9 cellular contexts compared by ENCODE assay signal in the genomic region with DNA sequence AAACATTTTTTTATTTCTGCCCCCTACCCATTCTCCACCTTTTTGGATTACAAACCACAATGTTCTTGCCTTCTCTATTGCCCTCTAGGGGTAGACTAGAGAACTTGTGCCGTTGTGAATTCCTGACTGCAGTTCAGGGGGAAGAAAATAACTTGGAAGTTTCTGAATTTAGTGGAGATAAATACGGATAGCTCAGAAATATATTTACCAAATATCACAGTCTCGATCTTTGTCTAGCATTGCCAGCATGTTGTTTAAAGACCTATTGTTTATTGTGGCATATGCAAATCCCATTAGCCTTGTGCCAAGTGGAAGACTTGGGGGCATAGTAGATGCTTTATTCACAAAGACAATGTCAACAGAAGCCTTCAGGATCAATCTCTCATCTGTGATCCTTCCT.
DNase-seq lines count a peak whose midpoint lies in the region; ATAC-seq, FAIRE-seq and TF ChIP-seq lines count a peak whose summit lies in the region.
"Had no signal": no experiment of that assay in that cellular context is flagged by ENCODE, and none has a peak within 500 bp of the region (broad histone marks: within the 10 kb centered on the region; RNA-seq: fewer than 3 reads in every experiment).

No MANE protein-coding gene starts in this region.

- no peaks in the 10 kb centered on the region for H4K20me1 ChIP-seq in DOHH2 (ENCODE audit: control insufficient read depth, insufficient read depth, low read depth, low read length)

- H3K36me3 ChIP-seq in DOHH2 (ENCODE audit: control insufficient read depth, low read length) (no peaks in the 10 kb centered on the region), psoas muscle (ENCODE audit: insufficient read depth in 1 of 2, low read depth in 1 of 2) (no peaks in the 10 kb centered on the region)

- no peaks in the 10 kb centered on the region for H3K4me1 Mint-ChIP-seq in endothelial cell (ENCODE audit: unreplicated experiment)

- H3K4me1 ChIP-seq in DOHH2 (ENCODE audit: control insufficient read depth, low read length) (no peaks in the 10 kb centered on the region), psoas muscle (no peaks in the 10 kb centered on the region)

- no peak overlapping the region for H3K4me3 ChIP-seq in DOHH2 (ENCODE audit: low read length)
- no peak overlapping the region for H3K4me3 ChIP-seq in psoas muscle

- ATAC-seq in GM21529 (IDR thresholded peaks at IDR 0.05; ENCODE audit: unreplicated experiment): peak; percentile 70
- ATAC-seq in psoas muscle: no peak
- ATAC-seq in HG03460 (IDR thresholded peaks at IDR 0.05; ENCODE audit: unreplicated experiment): no peak

- no peaks in the 10 kb centered on the region for H3K27me3 Mint-ChIP-seq in endothelial cell (ENCODE audit: unreplicated experiment)

- no peaks in the 10 kb centered on the region for H3K36me3 Mint-ChIP-seq in endothelial cell (ENCODE audit: low read depth, unreplicated experiment)

- TF ChIP-seq POLR2A in H54 (IDR thresholded peaks at IDR 0.05; ENCODE audit: low read depth, low read length): no peak

- 27 to 37% (median 27%) methylated on average over 3 of the region's 3 CpGs for WGBS in psoas muscle, 3 donors

- no peaks in the 10 kb centered on the region for H3K9me3 Mint-ChIP-seq in endothelial cell (ENCODE audit: unreplicated experiment)
- H3K9me3 Mint-ChIP-seq: T-helper 1 cell treated with Interleukin-12 subunit alpha and Interleukin-12 subunit beta and Interleukin-4 antibody, amounts not matched to agents 30 μg/mL and 1 μg/mL, for 36 hours had no signal

- H3K27me3 ChIP-seq in DOHH2 (ENCODE audit: control insufficient read depth, low read length) (no peaks in the 10 kb centered on the region), psoas muscle (ENCODE audit: insufficient read depth in 3 of 3, low read length in 2 of 3) (no peaks in the 10 kb centered on the region)

- FAIRE-seq in H54 (lab: Jason Lieb, UNC): no peak

- no peaks in the 10 kb centered on the region for H3F3A ChIP-seq in DOHH2 (ENCODE audit: control insufficient read depth, insufficient read depth)

- H3K79me2 ChIP-seq in DOHH2 (ENCODE audit: control insufficient read depth, low read length): no peaks in the 10 kb centered on the region

- H3K9me3 ChIP-seq in DOHH2 (ENCODE audit: control insufficient read depth, insufficient read depth, low read length) (no peaks in the 10 kb centered on the region), psoas muscle (no peaks in the 10 kb centered on the region)

- intact Hi-C loops in psoas muscle (cut with DNase I): no loop called here

- H3K27ac Mint-ChIP-seq in endothelial cell (ENCODE audit: unreplicated experiment): no peak overlapping the region
- H3K27ac Mint-ChIP-seq: T-helper 1 cell treated with Interleukin-12 subunit alpha and Interleukin-12 subunit beta and Interleukin-4 antibody, amounts not matched to agents 30 μg/mL and 1 μg/mL, for 36 hours had no signal

- TF ChIP-seq CTCF in DOHH2 (IDR thresholded peaks at IDR 0.05; ENCODE audit: low read depth, low read length, poor library complexity, severe bottlenecking) (peak; percentile 71), endothelial cell (IDR thresholded peaks at IDR 0.05; ENCODE audit: unreplicated experiment) (peak; percentile 82), psoas muscle (IDR thresholded peaks at IDR 0.05) (peak; percentile 22)

- H3K9me2 ChIP-seq in DOHH2 (replicated peaks; ENCODE audit: control insufficient read depth, low read length): no peaks in the 10 kb centered on the region

- H3K4me2 ChIP-seq in DOHH2 (ENCODE audit: low read length): no peak overlapping the region

- H3K27ac ChIP-seq in DOHH2 (ENCODE audit: low read depth, low read length): no peak overlapping the region
- H3K27ac ChIP-seq in psoas muscle: no peak overlapping the region

- DNase-seq in NCI-H460 (ENCODE audit: extremely low read depth, low read depth) (peak; percentile 4), endothelial cell (ENCODE audit: low spot score) (no peak), psoas muscle (no peak), H54 (ENCODE audit: insufficient read length, low spot score) (no peak), retina (no peak)

- H3K4me3 Mint-ChIP-seq in endothelial cell (ENCODE audit: unreplicated experiment): no peak overlapping the region
- H3K4me3 Mint-ChIP-seq: T-helper 1 cell treated with Interleukin-12 subunit alpha and Interleukin-12 subunit beta and Interleukin-4 antibody, amounts not matched to agents 30 μg/mL and 1 μg/mL, for 36 hours had no signal

Comparison
In these comparisons a context has a peak if more than half of its experiments do, and no peak if none do; other contexts are left out.
1. CTCF ChIP-seq: peak in every context shown above with its lines; median percentile 82 in endothelial cell; 71 in DOHH2; 22 in psoas muscle.